Comparison of ENCODE assay signal across 18 cellular contexts in genomic region chr17:9700754-9701476, GRCh38. TPM values are rescaled to one million over a fixed set of nuclear protein-coding genes. Genes with fewer than 3 reads are reported as not detected.
DNase-seq lines count a peak whose midpoint lies in the region; ATAC-seq and TF ChIP-seq lines count a peak whose summit lies in the region.
"Had no signal": no experiment of that assay in that cellular context is flagged by ENCODE, and none has a peak within 500 bp of the region (broad histone marks: within the 10 kb centered on the region; RNA-seq: fewer than 3 reads in every experiment).

No MANE protein-coding gene starts in this region.

- H2AFZ ChIP-seq in hepatocyte, result no peak overlapping the region
- no peak overlapping the region for H2AFZ ChIP-seq in smooth muscle cell (ENCODE audit: low read depth)
- H2AFZ ChIP-seq: GM23248 had no signal

- no peaks in the 10 kb centered on the region for H3K27me3 ChIP-seq in MG63
- H3K27me3 ChIP-seq in hepatocyte, result no peaks in the 10 kb centered on the region
- no peaks in the 10 kb centered on the region for H3K27me3 ChIP-seq in smooth muscle cell (ENCODE audit: low read depth)

- H3F3A ChIP-seq in smooth muscle cell (ENCODE audit: low read depth), result no peaks in the 10 kb centered on the region

- H3K27ac ChIP-seq in hepatocyte (no peak overlapping the region), smooth muscle cell (ENCODE audit: low read depth) (peak overlapping the region; percentile 9)
- H3K27ac ChIP-seq: GM23248 had no signal

- H3K36me3 ChIP-seq in MG63 (no peaks in the 10 kb centered on the region), hepatocyte (replicated peaks; ENCODE audit: insufficient read depth, low read depth) (no peaks in the 10 kb centered on the region), smooth muscle cell (ENCODE audit: low read depth) (no peaks in the 10 kb centered on the region)

- H3K79me2 ChIP-seq in hepatocyte (no peaks in the 10 kb centered on the region), smooth muscle cell (ENCODE audit: low read depth) (no peaks in the 10 kb centered on the region)

- peak overlapping the region in 1 of 2 donors; percentile 18 for H3K27ac Mint-ChIP-seq in effector memory CD8-positive, alpha-beta T cell
- no peak overlapping the region for H3K27ac Mint-ChIP-seq in activated naive CD8-positive, alpha-beta T cell treated with anti-CD3 and anti-CD28 coated beads, Interleukin-2, amount 50 U/mL, for 24 hours
- H3K27ac Mint-ChIP-seq: CD4-positive, alpha-beta T cell; IgD-negative memory B cell had no signal

- 54% methylated on average over 20 of the region's 20 CpGs for WGBS in hepatocyte (ENCODE audit: low lambda C conversion rate, missing lambda C conversion rate)
- 56% methylated on average over 19 of the region's 20 CpGs for WGBS in smooth muscle cell (ENCODE audit: low lambda C conversion rate)

- H3K4me2 ChIP-seq in hepatocyte (no peak overlapping the region), smooth muscle cell (no peak overlapping the region)

- H3K4me1 Mint-ChIP-seq in effector memory CD8-positive, alpha-beta T cell (ENCODE audit: low read depth in 2 of 2), result peaks cover 0 to 1% of the 10 kb centered on the region in 2 donors
- H3K4me1 Mint-ChIP-seq in activated naive CD8-positive, alpha-beta T cell treated with anti-CD3 and anti-CD28 coated beads, Interleukin-2, amount 50 U/mL, for 24 hours, result no peaks in the 10 kb centered on the region

- H3K36me3 Mint-ChIP-seq in effector memory CD8-positive, alpha-beta T cell (ENCODE audit: insufficient read depth), result no peaks in the 10 kb centered on the region
- H3K36me3 Mint-ChIP-seq in activated naive CD8-positive, alpha-beta T cell treated with anti-CD3 and anti-CD28 coated beads, Interleukin-2, amount 50 U/mL, for 24 hours (ENCODE audit: low read depth), result no peaks in the 10 kb centered on the region
- H3K36me3 Mint-ChIP-seq: IgD-negative memory B cell had no signal

- no peak overlapping the region for H3K4me3 Mint-ChIP-seq in effector memory CD8-positive, alpha-beta T cell
- no peak overlapping the region for H3K4me3 Mint-ChIP-seq in activated naive CD8-positive, alpha-beta T cell treated with anti-CD3 and anti-CD28 coated beads, Interleukin-2, amount 50 U/mL, for 24 hours
- H3K4me3 Mint-ChIP-seq: CD4-positive, alpha-beta T cell; IgD-negative memory B cell had no signal

- H3K4me3 ChIP-seq in MG63 (no peak overlapping the region), hepatocyte (no peak overlapping the region), smooth muscle cell (no peak overlapping the region)
- H3K4me3 ChIP-seq: GM23248 had no signal

- H3K4me1 ChIP-seq in hepatocyte (ENCODE audit: insufficient read depth) (no peaks in the 10 kb centered on the region), smooth muscle cell (ENCODE audit: low read depth) (no peaks in the 10 kb centered on the region)

- no peak overlapping the region for H3K9ac ChIP-seq in smooth muscle cell (ENCODE audit: low read depth)
- H3K9ac ChIP-seq: GM23248 had no signal

- no peaks in the 10 kb centered on the region for H3K9me2 ChIP-seq in hepatocyte (replicated peaks; ENCODE audit: insufficient read depth)

- no peaks in the 10 kb centered on the region for H4K20me1 ChIP-seq in hepatocyte (ENCODE audit: insufficient read depth, poor library complexity, severe bottlenecking)
- H4K20me1 ChIP-seq in smooth muscle cell (ENCODE audit: low read depth), result no peaks in the 10 kb centered on the region

- no peaks in the 10 kb centered on the region for H3K9me3 Mint-ChIP-seq in effector memory CD8-positive, alpha-beta T cell
- H3K9me3 Mint-ChIP-seq in activated naive CD8-positive, alpha-beta T cell treated with anti-CD3 and anti-CD28 coated beads, Interleukin-2, amount 50 U/mL, for 24 hours, result no peaks in the 10 kb centered on the region
- H3K9me3 Mint-ChIP-seq: CD4-positive, alpha-beta T cell had no signal

- no peak for TF ChIP-seq CTCF in hepatocyte (IDR thresholded peaks at IDR 0.05; ENCODE audit: poor library complexity)
- TF ChIP-seq CTCF in smooth muscle cell (IDR thresholded peaks at IDR 0.05; ENCODE audit: borderline replicate concordance, insufficient read depth, poor library complexity, severe bottlenecking), result no peak

- no peak for ATAC-seq in effector memory CD8-positive, alpha-beta T cell (replicated peaks)
- ATAC-seq in activated naive CD8-positive, alpha-beta T cell treated with anti-CD3 and anti-CD28 coated beads, Interleukin-2, amount 50 U/mL, for 24 hours, result no peak
- ATAC-seq in HG03280 (IDR thresholded peaks at IDR 0.05; ENCODE audit: unreplicated experiment), result no peak

- DNase-seq in ELF-1 (ENCODE audit: low read depth, low spot score), result peak; percentile 75
- DNase-seq in MG63, result peak; percentile 13
- DNase-seq in hepatocyte (ENCODE audit: low spot score), result peak; percentile 58
- DNase-seq in smooth muscle cell (lab: John Stamatoyannopoulos, UW; ENCODE audit: unreplicated experiment), result no peak
- no peak for DNase-seq in effector memory CD8-positive, alpha-beta T cell
- DNase-seq in AG20443 (ENCODE audit: low spot score), result no peak
- no peak for DNase-seq in activated naive CD8-positive, alpha-beta T cell treated with anti-CD3 and anti-CD28 coated beads, Interleukin-2, amount 50 U/mL, for 24 hours
- DNase-seq: AML-193; C1 segment of cervical spinal cord; CD4-positive, alpha-beta T cell; DMS153; DND-41; GF-D8; GM23248; H7; KG1 had no signal

- peaks cover 32 to 34% of the 10 kb centered on the region in 2 donors for H3K27me3 Mint-ChIP-seq in effector memory CD8-positive, alpha-beta T cell
- no peaks in the 10 kb centered on the region for H3K27me3 Mint-ChIP-seq in activated naive CD8-positive, alpha-beta T cell treated with anti-CD3 and anti-CD28 coated beads, Interleukin-2, amount 50 U/mL, for 24 hours

- H3K9me3 ChIP-seq in MG63 (no peaks in the 10 kb centered on the region), hepatocyte (ENCODE audit: low read depth) (no peaks in the 10 kb centered on the region), smooth muscle cell (replicated peaks; ENCODE audit: low read depth) (no peaks in the 10 kb centered on the region)

RNA-seq across cellular contexts. Expression of gene USP43, which starts 55.6 kb away (rescaled TPM):
- 2.7 TPM in 2 replicates for total RNA-seq in MG63 (2014; rRNA removed; shearing (Covaris generic); ENCODE audit: low replicate concordance)
- total RNA-seq in hepatocyte (3.5 and 5.2 TPM in 2 replicates), smooth muscle cell (2.6 and 2.7 TPM in 2 replicates)
- polyA plus RNA-seq in hepatocyte (3.6 and 5.5 TPM in 2 replicates), smooth muscle cell (2.0 and 3.9 TPM in 2 replicates)
- total RNA-seq: GM23248 had no signal
- polyA plus RNA-seq: IgD-negative memory B cell had no signal

Comparison
In these comparisons a context has a peak if more than half of its experiments do, and no peak if none do; other contexts are left out.
1. DNase-seq: peak in ELF-1 (single experiment), MG63 (single experiment) and hepatocyte (single experiment); none in smooth muscle cell (single experiment), effector memory CD8-positive, alpha-beta T cell (0 of 3), AG20443 (single experiment) and activated naive CD8-positive, alpha-beta T cell treated with anti-CD3 and anti-CD28 coated beads, Interleukin-2, amount 50 U/mL, for 24 hours (single experiment).